8 cellular contexts compared by ENCODE assay signal in the genomic region with DNA sequence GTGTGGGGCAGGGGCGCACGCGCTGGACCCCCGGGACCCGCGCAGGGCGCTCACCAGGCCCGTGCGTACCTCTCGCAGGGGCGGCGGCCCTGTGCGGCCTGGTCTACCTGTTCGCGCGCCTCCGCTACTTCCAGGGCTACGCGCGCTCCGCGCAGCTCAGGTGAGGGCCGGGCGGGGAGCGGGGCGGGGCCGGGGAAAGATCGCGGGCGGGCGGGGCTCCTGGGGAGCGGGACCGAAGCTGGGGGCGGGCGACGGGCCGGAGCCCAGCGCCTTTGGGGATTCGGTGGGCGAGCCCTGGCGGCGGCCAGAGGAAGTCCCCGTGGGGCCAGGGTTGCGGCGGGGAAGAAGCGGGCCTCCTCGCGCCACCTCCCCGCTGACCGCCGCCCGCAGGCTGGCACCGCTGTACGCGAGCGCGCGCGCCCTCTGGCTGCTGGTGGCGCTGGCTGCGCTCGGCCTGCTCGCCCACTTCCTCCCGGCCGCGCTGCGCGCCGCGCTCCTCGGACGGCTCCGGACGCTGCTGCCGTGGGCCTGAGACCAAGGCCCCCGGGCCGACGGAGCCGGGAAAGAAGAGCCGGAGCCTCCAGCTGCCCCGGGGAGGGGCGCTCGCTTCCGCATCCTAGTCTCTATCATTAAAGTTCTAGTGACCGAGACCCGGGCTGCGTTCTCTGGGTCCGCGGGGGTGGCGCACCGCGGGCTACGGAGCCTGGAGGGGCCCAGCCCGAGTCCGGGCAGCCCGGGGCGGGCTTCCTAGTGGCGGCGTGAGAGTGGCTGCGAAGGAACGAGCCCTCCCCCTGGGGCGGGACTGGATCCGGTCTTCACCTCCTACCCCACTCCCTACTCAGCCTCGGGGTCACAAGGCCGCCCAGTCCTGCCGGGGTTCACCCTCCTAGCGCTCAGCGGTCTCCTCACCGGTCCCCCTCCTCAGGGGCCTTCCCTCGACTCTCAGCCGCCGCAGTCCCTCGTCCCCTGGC. TPM values are rescaled to one million over a fixed set of nuclear protein-coding genes. Genes with fewer than 3 reads are reported as not detected.
DNase-seq lines count a peak whose midpoint lies in the region; ATAC-seq and TF ChIP-seq lines count a peak whose summit lies in the region.

No MANE protein-coding gene starts in this region.

- intact Hi-C loops in activated CD4-positive, alpha-beta T cell treated with anti-CD3 and anti-CD28 coated beads for 36 hours (cut with DNase I, micrococcal nuclease): loop anchor here (1.0 to 5.0 kb wide), 8 partner anchors 11 to 137 kb away; a partner anchor contains a TSS
- intact Hi-C loops in dendritic cell treated with granulocyte-macrophage colony-stimulating factor and Interleukin-4, amounts not matched to agents 40 ng/mL and 50 ng/mL, for 4 days (cut with micrococcal nuclease): loop anchor here (5.0 kb wide), 1 partner anchor 34 kb away; no protein-coding TSS in a partner anchor
- intact Hi-C loops in left lung (cut with DNase I): loop anchor here in 1 of 2 donors (5.0 kb wide), 1 partner anchor 34 kb away; no protein-coding TSS in a partner anchor

- no peak overlapping the region for H3K27ac Mint-ChIP-seq in activated CD4-positive, alpha-beta T cell treated with anti-CD3 and anti-CD28 coated beads for 36 hours
- H3K27ac Mint-ChIP-seq in dendritic cell treated with granulocyte-macrophage colony-stimulating factor and Interleukin-4, amounts not matched to agents 40 ng/mL and 50 ng/mL, for 4 days: peak overlapping the region; percentile 59

- H3K27me3 ChIP-seq in BJ (ENCODE audit: control insufficient read depth, insufficient read depth, low read length): no peaks in the 10 kb centered on the region
- H3K27me3 ChIP-seq in left lung: no peaks in the 10 kb centered on the region

- H3K36me3 Mint-ChIP-seq in activated CD4-positive, alpha-beta T cell treated with anti-CD3 and anti-CD28 coated beads for 36 hours (ENCODE audit: low read depth): peaks cover 18% of the 10 kb centered on the region
- peaks cover 48% of the 10 kb centered on the region for H3K36me3 Mint-ChIP-seq in dendritic cell treated with granulocyte-macrophage colony-stimulating factor and Interleukin-4, amounts not matched to agents 40 ng/mL and 50 ng/mL, for 4 days (ENCODE audit: low read depth)

- H3K4me1 Mint-ChIP-seq in activated CD4-positive, alpha-beta T cell treated with anti-CD3 and anti-CD28 coated beads for 36 hours: peaks cover 25% of the 10 kb centered on the region
- H3K4me1 Mint-ChIP-seq in dendritic cell treated with granulocyte-macrophage colony-stimulating factor and Interleukin-4, amounts not matched to agents 40 ng/mL and 50 ng/mL, for 4 days (ENCODE audit: low read depth): peaks cover 52% of the 10 kb centered on the region

- POLR2A ChIA-PET in BJ (lab: Charles Lee): no interaction called here
- POLR2A ChIA-PET in activated CD4-positive, alpha-beta T cell treated with anti-CD3 and anti-CD28 coated beads for 36 hours (lab: Charles Lee): no interaction called here

- DNase-seq in BJ (ENCODE audit: low read depth): no peak
- peak; percentile 86 for DNase-seq in NCI-H226
- DNase-seq in activated CD4-positive, alpha-beta T cell treated with anti-CD3 and anti-CD28 coated beads for 36 hours: peak; percentile 87
- DNase-seq in left lung: peak; percentile 85 to 99
- DNase-seq in stimulated activated CD4-positive, alpha-beta T cell treated with anti-CD3 and anti-CD28 coated beads, Interleukin-4, amount 100 ng/mL, for 24 hours: peak; percentile 67

- H3K27ac ChIP-seq in left lung: peak overlapping the region; percentile 83 to 89

- H3K4me3 ChIP-seq in BJ (ENCODE audit: low read depth, low read length) (peak overlapping the region; percentile 56), left lung (peak overlapping the region; percentile 65 to 66)

- TF ChIP-seq CTCF in BJ (IDR thresholded peaks at IDR 0.05; ENCODE audit: insufficient read depth, low read depth, low read length) (peak; percentile 20), left lung (IDR thresholded peaks at IDR 0.05) (peak; percentile 75 to 87)

- peak; percentile 53 for ATAC-seq in GM18870 (IDR thresholded peaks at IDR 0.05; ENCODE audit: unreplicated experiment)
- ATAC-seq in HG03064 (IDR thresholded peaks at IDR 0.05; ENCODE audit: low read depth, unreplicated experiment): peak; percentile 71
- ATAC-seq in activated CD4-positive, alpha-beta T cell treated with anti-CD3 and anti-CD28 coated beads for 36 hours: peak; percentile 80
- ATAC-seq in left lung: peak; percentile 83

- H3K9me3 Mint-ChIP-seq in activated CD4-positive, alpha-beta T cell treated with anti-CD3 and anti-CD28 coated beads for 36 hours (ENCODE audit: low read depth): no peaks in the 10 kb centered on the region
- H3K9me3 Mint-ChIP-seq in dendritic cell treated with granulocyte-macrophage colony-stimulating factor and Interleukin-4, amounts not matched to agents 40 ng/mL and 50 ng/mL, for 4 days: no peaks in the 10 kb centered on the region

- peak overlapping the region; percentile 64 for H3K4me3 Mint-ChIP-seq in activated CD4-positive, alpha-beta T cell treated with anti-CD3 and anti-CD28 coated beads for 36 hours
- H3K4me3 Mint-ChIP-seq in dendritic cell treated with granulocyte-macrophage colony-stimulating factor and Interleukin-4, amounts not matched to agents 40 ng/mL and 50 ng/mL, for 4 days: peak overlapping the region; percentile 72

- peaks cover 37 to 58% of the 10 kb centered on the region in 2 donors for H3K4me1 ChIP-seq in left lung

- H3K9me3 ChIP-seq in left lung: no peaks in the 10 kb centered on the region

- no peaks in the 10 kb centered on the region for H3K27me3 Mint-ChIP-seq in activated CD4-positive, alpha-beta T cell treated with anti-CD3 and anti-CD28 coated beads for 36 hours
- no peaks in the 10 kb centered on the region for H3K27me3 Mint-ChIP-seq in dendritic cell treated with granulocyte-macrophage colony-stimulating factor and Interleukin-4, amounts not matched to agents 40 ng/mL and 50 ng/mL, for 4 days

- H3K36me3 ChIP-seq in BJ (ENCODE audit: control insufficient read depth, insufficient read depth, low read length): peaks cover 34% of the 10 kb centered on the region
- peaks cover 0 to 43% of the 10 kb centered on the region in 2 donors for H3K36me3 ChIP-seq in left lung

- CTCF ChIA-PET in BJ (lab: Yijun Ruan, JAX): interaction anchor here (0.6 to 2.4 kb wide), 9 partner anchors 8 to 40 kb away, joined by 3 to 7 read pairs (median 5); a partner anchor contains a TSS
- CTCF ChIA-PET in activated CD4-positive, alpha-beta T cell treated with anti-CD3 and anti-CD28 coated beads for 36 hours (lab: Charles Lee): interaction anchor here (0.5 to 2.1 kb wide), 11 partner anchors 14 to 251 kb away, joined by 3 to 13 read pairs (median 3); no protein-coding TSS in a partner anchor

RNA-seq across cellular contexts. Expression of a gene that starts 2.4 kb away (rescaled TPM):
- 0.49 and 0.88 TPM in 2 replicates for polyA plus RNA-seq in BJ (2011; rRNA removed)
- polyA minus RNA-seq in BJ (2011; rRNA and poly(A)+ RNA removed): 0.33 TPM in 1 of 2 replicates, not detected in the other
- total RNA-seq in activated CD4-positive, alpha-beta T cell treated with anti-CD3 and anti-CD28 coated beads for 36 hours: under 1 TPM; 0.39 to 0.42 TPM
- total RNA-seq in left lung: 10 to 100 TPM; 16.4 to 19.6 TPM

RNA-seq across cellular contexts. Expression of a gene that starts 10.5 kb away (rescaled TPM):
- 91.7 and 131 TPM in 2 replicates for polyA plus RNA-seq in BJ (2011; rRNA removed)
- polyA minus RNA-seq in BJ (2011; rRNA and poly(A)+ RNA removed): 96.3 and 122 TPM in 2 replicates
- total RNA-seq in activated CD4-positive, alpha-beta T cell treated with anti-CD3 and anti-CD28 coated beads for 36 hours: 10 to 100 TPM; 52.4 to 62.8 TPM
- 100 to 1,000 TPM; 142 to 191 TPM for total RNA-seq in left lung

RNA-seq across cellular contexts. Expression of a gene that starts 24.6 kb away (rescaled TPM):
- 307 and 361 TPM in 2 replicates for polyA plus RNA-seq in BJ (2011; rRNA removed)
- 103 and 140 TPM in 2 replicates for polyA minus RNA-seq in BJ (2011; rRNA and poly(A)+ RNA removed)
- 10 to 100 TPM; 70.6 to 87.6 TPM for total RNA-seq in activated CD4-positive, alpha-beta T cell treated with anti-CD3 and anti-CD28 coated beads for 36 hours
- 100 to 1,000 TPM; 505 to 637 TPM for total RNA-seq in left lung

Comparison
In these comparisons a context has a peak if more than half of its experiments do, and no peak if none do; other contexts are left out.
1. RNA of a gene that starts 2.4 kb away (total RNA-seq): 16.4 to 19.6 TPM in left lung; 0.39 to 0.42 TPM in activated CD4-positive, alpha-beta T cell treated with anti-CD3 and anti-CD28 coated beads for 36 hours; every median in the first group is over 10 times any median in the second.
2. RNA of a gene that starts 24.6 kb away (total RNA-seq): 505 to 637 TPM in left lung; 70.6 to 87.6 TPM in activated CD4-positive, alpha-beta T cell treated with anti-CD3 and anti-CD28 coated beads for 36 hours; every median in the first group is over 4 times any median in the second.
3. Peak in every context shown above with its lines, with median percentiles within 50 percentile points of each other: ATAC-seq.